Comparison of ENCODE assay signal across 8 cellular contexts in the genomic region with DNA sequence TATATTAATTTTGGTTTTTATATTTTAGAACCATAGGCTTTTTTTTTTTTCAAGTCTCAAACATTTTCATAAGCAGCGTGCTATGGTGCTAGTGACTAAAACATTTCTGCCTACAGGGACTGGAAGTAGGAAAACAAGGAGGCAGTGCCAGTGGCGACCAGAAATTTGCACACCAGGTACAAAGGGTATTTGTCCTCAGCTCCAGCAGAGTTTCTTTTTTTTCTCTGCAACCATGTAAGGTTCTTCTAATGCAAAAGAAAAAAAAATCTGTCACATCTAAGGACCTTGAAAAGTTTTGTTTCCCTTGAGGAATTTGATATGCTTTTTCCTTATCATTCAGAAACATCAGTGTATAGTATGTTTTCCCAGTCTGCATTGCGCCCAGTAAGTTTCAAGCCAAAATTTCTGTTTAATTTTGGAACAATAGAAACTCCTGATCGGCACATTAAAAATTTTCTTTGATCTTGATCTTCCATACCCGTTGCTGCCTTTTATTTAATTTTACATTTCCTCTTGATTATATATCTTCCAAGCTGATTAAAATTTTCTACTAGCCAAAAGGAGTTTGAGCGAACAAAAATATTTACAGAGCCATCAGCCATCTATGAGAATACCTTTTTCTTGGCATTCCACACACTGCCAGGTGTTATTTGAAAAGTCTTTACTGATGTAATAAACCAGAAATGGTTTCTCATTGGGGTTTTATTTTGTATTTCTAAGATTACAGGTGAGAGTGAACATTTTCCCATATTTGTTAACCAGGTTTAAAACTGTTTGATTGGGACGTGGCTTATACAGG. TPM values are rescaled to one million over a fixed set of nuclear protein-coding genes. Genes with fewer than 3 reads are reported as not detected.
DNase-seq lines count a peak whose midpoint lies in the region; ATAC-seq and TF ChIP-seq lines count a peak whose summit lies in the region.

No MANE protein-coding gene starts in this region.

- TF ChIP-seq CTCF in OCI-LY3 (IDR thresholded peaks at IDR 0.05; ENCODE audit: low read depth, low read length) (no peak), endothelial cell (IDR thresholded peaks at IDR 0.05; ENCODE audit: unreplicated experiment) (no peak)

- no peak overlapping the region for H3K4ac ChIP-seq in trophoblast cell (ENCODE audit: low read depth, low read length)

- peak overlapping the region; percentile 87 for H4K8ac ChIP-seq in trophoblast cell (ENCODE audit: low read depth, low read length)

- H4K12ac ChIP-seq in trophoblast cell (ENCODE audit: low read depth, low read length) = no peak overlapping the region

- ATAC-seq in GM19395 (IDR thresholded peaks at IDR 0.05; ENCODE audit: unreplicated experiment) = no peak
- ATAC-seq in HG03354 (IDR thresholded peaks at IDR 0.05; ENCODE audit: poor library complexity, severe bottlenecking, unreplicated experiment) = no peak

- H3K18ac ChIP-seq in trophoblast cell (ENCODE audit: low read length) = no peak overlapping the region

- H2AFZ ChIP-seq in OCI-LY3 (ENCODE audit: low read depth, low read length) = peak overlapping the region; percentile 82
- peak overlapping the region; percentile 72 for H2AFZ ChIP-seq in trophoblast cell (ENCODE audit: insufficient read depth, low read length, poor library complexity)

- peaks cover 15% of the 10 kb centered on the region for H3K4me1 Mint-ChIP-seq in endothelial cell (ENCODE audit: unreplicated experiment)

- no peak overlapping the region for H3K23ac ChIP-seq in trophoblast cell (ENCODE audit: low read length)

- no peaks in the 10 kb centered on the region for H3K27me3 ChIP-seq in OCI-LY3 (ENCODE audit: low read depth, low read length)
- H3K27me3 ChIP-seq in trophoblast cell (ENCODE audit: insufficient read depth, low read length) = no peaks in the 10 kb centered on the region

- H2BK12ac ChIP-seq in trophoblast cell (ENCODE audit: low read length) = no peak overlapping the region

- H3K9me3 ChIP-seq in OCI-LY3 (ENCODE audit: insufficient read depth, low read length) (no peaks in the 10 kb centered on the region), trophoblast cell (ENCODE audit: insufficient read depth, low read depth, low read length) (no peaks in the 10 kb centered on the region)

- H3K79me1 ChIP-seq in trophoblast cell (ENCODE audit: low read length) = peaks cover 4% of the 10 kb centered on the region

- H3K9ac ChIP-seq in OCI-LY3 (ENCODE audit: low read length) (peak overlapping the region; percentile 65), trophoblast cell (ENCODE audit: low read length) (no peak overlapping the region)

- H3K27ac Mint-ChIP-seq in endothelial cell (ENCODE audit: unreplicated experiment) = peak overlapping the region; percentile 95

- peak overlapping the region; percentile 97 for H3K4me3 Mint-ChIP-seq in endothelial cell (ENCODE audit: unreplicated experiment)

- no peak overlapping the region for H2AK5ac ChIP-seq in trophoblast cell (ENCODE audit: low read length)

- no peak overlapping the region for H2BK120ac ChIP-seq in trophoblast cell (ENCODE audit: insufficient read depth, low read length, poor library complexity)

- peak overlapping the region; percentile 88 for H3K4me3 ChIP-seq in GM08714 (ENCODE audit: low read length)
- H3K4me3 ChIP-seq in OCI-LY3 (ENCODE audit: low read length) = peak overlapping the region; percentile 89
- no peak overlapping the region for H3K4me3 ChIP-seq in trophoblast cell (ENCODE audit: low read depth, low read length)

- no peak overlapping the region for H3K14ac ChIP-seq in trophoblast cell (ENCODE audit: low read length)

- H3K4me2 ChIP-seq in OCI-LY3 (ENCODE audit: low read length) (peak overlapping the region; percentile 62), trophoblast cell (ENCODE audit: low read length) (peak overlapping the region; percentile 97)

- DNase-seq in endothelial cell (ENCODE audit: low spot score) (no peak), trophoblast cell (no peak), SKM-1 (lab: John Stamatoyannopoulos, UW; ENCODE audit: unreplicated experiment) (no peak), GM19238 (ENCODE audit: insufficient read length, low spot score) (no peak)

- no peaks in the 10 kb centered on the region for H3K9me3 Mint-ChIP-seq in endothelial cell (ENCODE audit: unreplicated experiment)

- H3K4me1 ChIP-seq in OCI-LY3 (ENCODE audit: low read length) (peaks cover 20% of the 10 kb centered on the region), trophoblast cell (ENCODE audit: control insufficient read depth in 1 of 2, insufficient read depth in 2 of 2, low read length in 2 of 2) (no peaks in the 10 kb centered on the region)

- no peaks in the 10 kb centered on the region; the same call in 1 of the 2 replicates for H4K20me1 ChIP-seq in OCI-LY3 (ENCODE audit: insufficient read depth, low read length)

- peaks cover 8% of the 10 kb centered on the region for H3K27me3 Mint-ChIP-seq in endothelial cell (ENCODE audit: unreplicated experiment)

- H2BK5ac ChIP-seq in trophoblast cell (ENCODE audit: low read depth, low read length, poor library complexity) = no peak overlapping the region

- no CpG with 5 or more reads among the region's 7 CpGs for WGBS in trophoblast cell (ENCODE audit: extremely low coverage, insufficient coverage, insufficient read length)

- H4K91ac ChIP-seq in trophoblast cell (ENCODE audit: low read depth, low read length) = no peak overlapping the region

- peaks cover 4% of the 10 kb centered on the region for H3K36me3 Mint-ChIP-seq in endothelial cell (ENCODE audit: low read depth, unreplicated experiment)

- no peaks in the 10 kb centered on the region for H3K36me3 ChIP-seq in OCI-LY3 (replicated peaks; ENCODE audit: low read depth, low read length)
- H3K36me3 ChIP-seq in trophoblast cell (ENCODE audit: control insufficient read depth in 1 of 2, insufficient read depth in 2 of 2, low read length in 2 of 2) = no peaks in the 10 kb centered on the region

- H3K27ac ChIP-seq in OCI-LY3 (ENCODE audit: low read length) (no peak overlapping the region), trophoblast cell (ENCODE audit: low read depth, low read length) (peak overlapping the region; percentile 70)

- H3K79me2 ChIP-seq in OCI-LY3 (ENCODE audit: low read length) = peaks cover 38% of the 10 kb centered on the region
- H3K79me2 ChIP-seq in trophoblast cell (ENCODE audit: control insufficient read depth, insufficient read depth, low read length, poor library complexity) = peaks cover 2% of the 10 kb centered on the region

RNA-seq across cellular contexts. Expression of gene KLHDC10, which starts 1.0 kb away (rescaled TPM):
- total RNA-seq in endothelial cell (ENCODE audit: unreplicated experiment) = 28.8 TPM
- 13.4 and 14.8 TPM in 2 replicates for polyA plus RNA-seq in trophoblast cell (2013)

RNA-seq across cellular contexts. Expression of gene ZC3HC1, which starts 18.2 kb away (rescaled TPM):
- 29.3 TPM for total RNA-seq in endothelial cell (ENCODE audit: unreplicated experiment)
- polyA plus RNA-seq in trophoblast cell (2013) = 11.6 and 11.8 TPM in 2 replicates
